In the genomic region with DNA sequence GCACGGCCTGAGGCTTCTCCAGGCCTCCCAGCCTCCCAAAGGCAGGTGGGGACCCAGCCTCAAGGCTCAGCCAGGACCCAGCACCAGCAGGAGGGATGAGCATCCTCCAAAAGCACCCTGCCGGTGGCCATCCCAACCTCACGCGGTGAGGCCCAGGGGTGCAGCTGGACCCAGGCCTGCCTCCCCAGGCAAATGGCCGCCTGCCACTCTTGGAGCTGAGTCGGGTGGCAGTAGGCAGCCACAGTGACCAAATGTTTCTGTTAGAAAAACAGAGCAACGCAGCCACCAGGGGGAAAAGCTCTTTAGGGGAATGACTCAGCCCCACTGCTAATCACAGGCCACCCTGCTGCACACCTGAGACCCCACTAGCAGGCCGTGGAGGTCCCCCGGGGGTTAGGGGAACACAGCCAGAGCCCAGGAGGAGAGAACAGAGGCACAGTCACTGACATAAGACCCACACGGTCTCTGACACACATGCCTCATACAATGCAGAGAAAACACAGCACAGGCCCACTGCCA, we compare ENCODE assay signal across 2 cellular contexts.
TF ChIP-seq lines count a peak whose summit lies in the region.

No MANE protein-coding gene starts in this region.

TF ChIP-seq in A549, 52 proteins besides CTCF, POLR2A, EP300 and RAD21:
- TF ChIP-seq RNF2 (IDR thresholded peaks at IDR 0.05; ENCODE audit: borderline replicate concordance, low read depth) (no peak), TP53 (CRISPR knock-in tag; IDR thresholded peaks at IDR 0.05) (no peak), PHF8 (IDR thresholded peaks at IDR 0.05; ENCODE audit: borderline replicate concordance, low read depth) (no peak), POLR2AphosphoS2 (conservative IDR thresholded peaks at IDR 0.05; ENCODE audit: low read length) (no peak), CHD2 (IDR thresholded peaks at IDR 0.05; ENCODE audit: low read length, partially characterized antibody) (no peak), CEBPB (IDR thresholded peaks at IDR 0.05) (no peak), EHMT2 (IDR thresholded peaks at IDR 0.05; ENCODE audit: low read depth) (no peak), MYC (IDR thresholded peaks at IDR 0.05; ENCODE audit: borderline replicate concordance, low read length) (no peak), CBX2 (IDR thresholded peaks at IDR 0.05; ENCODE audit: borderline replicate concordance, low read depth) (no peak), TFCP2L1 (CRISPR knock-in tag; IDR thresholded peaks at IDR 0.05) (no peak)
- TF ChIP-seq, protein P1, sequence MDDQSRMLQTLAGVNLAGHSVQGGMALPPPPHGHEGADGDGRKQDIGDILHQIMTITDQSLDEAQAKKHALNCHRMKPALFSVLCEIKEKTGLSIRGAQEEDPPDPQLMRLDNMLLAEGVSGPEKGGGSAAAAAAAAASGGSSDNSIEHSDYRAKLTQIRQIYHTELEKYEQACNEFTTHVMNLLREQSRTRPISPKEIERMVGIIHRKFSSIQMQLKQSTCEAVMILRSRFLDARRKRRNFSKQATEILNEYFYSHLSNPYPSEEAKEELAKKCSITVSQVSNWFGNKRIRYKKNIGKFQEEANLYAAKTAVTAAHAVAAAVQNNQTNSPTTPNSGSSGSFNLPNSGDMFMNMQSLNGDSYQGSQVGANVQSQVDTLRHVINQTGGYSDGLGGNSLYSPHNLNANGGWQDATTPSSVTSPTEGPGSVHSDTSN (IDR thresholded peaks at IDR 0.05): no peak
- TF ChIP-seq, protein P2, sequence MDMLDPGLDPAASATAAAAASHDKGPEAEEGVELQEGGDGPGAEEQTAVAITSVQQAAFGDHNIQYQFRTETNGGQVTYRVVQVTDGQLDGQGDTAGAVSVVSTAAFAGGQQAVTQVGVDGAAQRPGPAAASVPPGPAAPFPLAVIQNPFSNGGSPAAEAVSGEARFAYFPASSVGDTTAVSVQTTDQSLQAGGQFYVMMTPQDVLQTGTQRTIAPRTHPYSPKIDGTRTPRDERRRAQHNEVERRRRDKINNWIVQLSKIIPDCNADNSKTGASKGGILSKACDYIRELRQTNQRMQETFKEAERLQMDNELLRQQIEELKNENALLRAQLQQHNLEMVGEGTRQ (IDR thresholded peaks at IDR 0.05): no peak

TF ChIP-seq in endothelial cell of umbilical vein, 7 proteins besides CTCF, POLR2A, EP300 and RAD21:
- TF ChIP-seq, protein P3, sequence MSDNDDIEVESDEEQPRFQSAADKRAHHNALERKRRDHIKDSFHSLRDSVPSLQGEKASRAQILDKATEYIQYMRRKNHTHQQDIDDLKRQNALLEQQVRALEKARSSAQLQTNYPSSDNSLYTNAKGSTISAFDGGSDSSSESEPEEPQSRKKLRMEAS (IDR thresholded peaks at IDR 0.05; ENCODE audit: insufficient read depth, insufficient read length): no peak
- TF ChIP-seq EZH2 (IDR thresholded peaks at IDR 0.05; ENCODE audit: borderline replicate concordance, low read depth, low read length, severe bottlenecking) (no peak), POLR2AphosphoS5 (IDR thresholded peaks at IDR 0.05; ENCODE audit: insufficient read depth, low read depth, low read length) (no peak), FOS (IDR thresholded peaks at IDR 0.05; ENCODE audit: borderline replicate concordance, insufficient read depth, low read length) (no peak), GATA2 (IDR thresholded peaks at IDR 0.05; ENCODE audit: insufficient read depth, insufficient read length, low read depth, low read length) (no peak), JUN (IDR thresholded peaks at IDR 0.05; ENCODE audit: borderline replicate concordance, insufficient read depth, insufficient read length, low read depth) (no peak), MYC (IDR thresholded peaks at IDR 0.05; ENCODE audit: low read depth, low read length) (no peak)
